Comparison of ENCODE assay signal across 8 cellular contexts in the genomic region with DNA sequence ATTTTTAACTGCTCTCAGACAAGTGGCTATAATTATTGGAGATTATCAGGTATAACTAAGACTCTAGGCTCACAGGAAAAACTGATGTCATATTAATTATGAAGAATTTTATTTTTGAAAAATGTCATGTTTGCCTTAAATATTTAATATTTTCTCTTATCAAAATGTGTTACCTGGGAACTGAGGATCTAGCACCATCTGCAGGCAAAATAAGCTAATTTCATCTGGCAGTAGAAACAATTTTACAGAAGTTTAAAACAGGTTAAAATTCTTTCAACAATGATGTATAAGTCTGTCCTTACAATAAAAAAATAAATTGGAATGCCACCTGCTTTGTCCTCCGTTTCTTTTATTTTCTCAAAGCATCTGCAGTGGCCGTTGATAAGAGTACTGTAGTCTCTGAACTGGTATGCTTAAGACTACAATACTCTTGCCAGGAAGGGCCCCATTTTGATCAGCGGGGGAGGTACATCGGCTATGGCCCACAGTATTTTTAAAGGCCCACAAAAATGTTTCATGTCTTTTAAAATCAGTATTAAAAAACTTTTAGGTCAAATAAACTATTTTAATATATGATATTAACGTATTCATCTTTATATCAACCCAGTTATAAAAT.
A peak's percentile ranks its signal among the peaks of the same experiment; 100 is the strongest.
DNase-seq lines count a peak whose midpoint lies in the region; ATAC-seq and TF ChIP-seq lines count a peak whose summit lies in the region.

No MANE protein-coding gene starts in this region.

- H3K36me3 Mint-ChIP-seq in GM23338 (ENCODE audit: low read depth) (peaks cover 13% of the 10 kb centered on the region), glutamatergic neuron (ENCODE audit: unreplicated experiment) (no peaks in the 10 kb centered on the region)
- H3K36me3 Mint-ChIP-seq in activated naive CD4-positive, alpha-beta T cell treated with anti-CD3 and anti-CD28 coated beads, Interleukin-2, amount 10 ng/mL, durations not matched to agents 7 days and 5 days, result no peaks in the 10 kb centered on the region

- no peaks in the 10 kb centered on the region for H4K20me1 ChIP-seq in GM23338 (replicated peaks; ENCODE audit: insufficient read depth)

- H3F3A ChIP-seq in GM23338 (replicated peaks; ENCODE audit: low read depth), result no peaks in the 10 kb centered on the region

- intact Hi-C loops in upper lobe of right lung (cut with DNase I), result no loop called here

- H3K27me3 ChIP-seq in GM23338 (ENCODE audit: insufficient read depth) (no peaks in the 10 kb centered on the region), upper lobe of right lung (no peaks in the 10 kb centered on the region)

- H3K27me3 Mint-ChIP-seq in GM23338 (ENCODE audit: insufficient read depth, low read depth, poor library complexity) (no peaks in the 10 kb centered on the region), glutamatergic neuron (ENCODE audit: unreplicated experiment) (no peaks in the 10 kb centered on the region)
- H3K27me3 Mint-ChIP-seq in activated naive CD4-positive, alpha-beta T cell treated with anti-CD3 and anti-CD28 coated beads, Interleukin-2, amount 10 ng/mL, durations not matched to agents 7 days and 5 days, result no peaks in the 10 kb centered on the region

- H3K79me2 ChIP-seq in GM23338 (replicated peaks; ENCODE audit: insufficient read depth), result no peaks in the 10 kb centered on the region

- CTCF ChIA-PET in activated naive CD4-positive, alpha-beta T cell treated with anti-CD3 and anti-CD28 coated beads, Interleukin-2, amount 10 ng/mL, durations not matched to agents 7 days and 5 days (lab: Charles Lee), result interaction anchor here (1.0 to 2.2 kb wide), 4 partner anchors 112 to 266 kb away, joined by 3 to 32 read pairs (median 4); a partner anchor contains a TSS

- DNase-seq in COLO829 (ENCODE audit: low spot score) (peak; percentile 30), GM23338 (ENCODE audit: low spot score) (peak; percentile 21), glutamatergic neuron (no peak), upper lobe of right lung (no peak), putamen (ENCODE audit: low spot score) (no peak)
- no peak for DNase-seq in activated naive CD4-positive, alpha-beta T cell treated with anti-CD3 and anti-CD28 coated beads, Interleukin-2, amount 10 ng/mL, durations not matched to agents 7 days and 5 days

- H2AFZ ChIP-seq in GM23338, result no peak overlapping the region

- H3K4me3 Mint-ChIP-seq in GM23338, result no peak overlapping the region
- no peak overlapping the region for H3K4me3 Mint-ChIP-seq in glutamatergic neuron (ENCODE audit: unreplicated experiment)
- H3K4me3 Mint-ChIP-seq in activated naive CD4-positive, alpha-beta T cell treated with anti-CD3 and anti-CD28 coated beads, Interleukin-2, amount 10 ng/mL, durations not matched to agents 7 days and 5 days, result no peak overlapping the region

- H3K36me3 ChIP-seq in GM23338 (ENCODE audit: insufficient read depth) (no peaks in the 10 kb centered on the region), upper lobe of right lung (no peaks in the 10 kb centered on the region)

- no peak overlapping the region for H3K27ac ChIP-seq in GM23338 (ENCODE audit: low read depth)
- H3K27ac ChIP-seq in VCaP, result no peak overlapping the region
- no peak overlapping the region for H3K27ac ChIP-seq in upper lobe of right lung

- no peaks in the 10 kb centered on the region for H3K9me2 ChIP-seq in GM23338 (ENCODE audit: insufficient read depth)

- no peak overlapping the region for H3K27ac Mint-ChIP-seq in GM23338
- no peak overlapping the region for H3K27ac Mint-ChIP-seq in glutamatergic neuron (ENCODE audit: unreplicated experiment)
- H3K27ac Mint-ChIP-seq in activated naive CD4-positive, alpha-beta T cell treated with anti-CD3 and anti-CD28 coated beads, Interleukin-2, amount 10 ng/mL, durations not matched to agents 7 days and 5 days, result no peak overlapping the region

- ATAC-seq in GM23338, result peak; percentile 61; the same call in 2 of the 3 replicates
- ATAC-seq in upper lobe of right lung, result no peak
- no peak for ATAC-seq in HG02884 (IDR thresholded peaks at IDR 0.05; ENCODE audit: unreplicated experiment)

- H3K4me1 ChIP-seq in GM23338 (ENCODE audit: insufficient read depth), result peaks cover 18% of the 10 kb centered on the region; the same call in 1 of the 2 replicates
- no peaks in the 10 kb centered on the region for H3K4me1 ChIP-seq in upper lobe of right lung

- no peak overlapping the region for H3K4me3 ChIP-seq in GM23338
- H3K4me3 ChIP-seq in upper lobe of right lung, result no peak overlapping the region

- H3K4me1 Mint-ChIP-seq in GM23338, result peaks cover 26% of the 10 kb centered on the region
- peaks cover 14% of the 10 kb centered on the region for H3K4me1 Mint-ChIP-seq in glutamatergic neuron (ENCODE audit: low read depth, unreplicated experiment)
- H3K4me1 Mint-ChIP-seq in activated naive CD4-positive, alpha-beta T cell treated with anti-CD3 and anti-CD28 coated beads, Interleukin-2, amount 10 ng/mL, durations not matched to agents 7 days and 5 days, result no peaks in the 10 kb centered on the region

- peak; percentile 51 to 90 for TF ChIP-seq CTCF in GM23338 (conservative IDR thresholded peaks at IDR 0.05; ENCODE audit: low read depth in 2 of 2)
- TF ChIP-seq CTCF in VCaP (conservative IDR thresholded peaks at IDR 0.05), result peak; percentile 87
- TF ChIP-seq CTCF in glutamatergic neuron (IDR thresholded peaks at IDR 0.05; ENCODE audit: partially characterized antibody, unreplicated experiment), result peak; percentile 53
- TF ChIP-seq CTCF in upper lobe of right lung (IDR thresholded peaks at IDR 0.05), result peak; percentile 75

- no peaks in the 10 kb centered on the region for H3K9me3 ChIP-seq in upper lobe of right lung

- no peaks in the 10 kb centered on the region for H3K9me3 Mint-ChIP-seq in GM23338
- H3K9me3 Mint-ChIP-seq in glutamatergic neuron (ENCODE audit: unreplicated experiment), result no peaks in the 10 kb centered on the region
- no peaks in the 10 kb centered on the region for H3K9me3 Mint-ChIP-seq in activated naive CD4-positive, alpha-beta T cell treated with anti-CD3 and anti-CD28 coated beads, Interleukin-2, amount 10 ng/mL, durations not matched to agents 7 days and 5 days

- H3K4me2 ChIP-seq in GM23338, result no peak overlapping the region

TF ChIP-seq in GM23338, 12 proteins besides CTCF, POLR2A, EP300 and RAD21:
- TF ChIP-seq, protein P1, sequence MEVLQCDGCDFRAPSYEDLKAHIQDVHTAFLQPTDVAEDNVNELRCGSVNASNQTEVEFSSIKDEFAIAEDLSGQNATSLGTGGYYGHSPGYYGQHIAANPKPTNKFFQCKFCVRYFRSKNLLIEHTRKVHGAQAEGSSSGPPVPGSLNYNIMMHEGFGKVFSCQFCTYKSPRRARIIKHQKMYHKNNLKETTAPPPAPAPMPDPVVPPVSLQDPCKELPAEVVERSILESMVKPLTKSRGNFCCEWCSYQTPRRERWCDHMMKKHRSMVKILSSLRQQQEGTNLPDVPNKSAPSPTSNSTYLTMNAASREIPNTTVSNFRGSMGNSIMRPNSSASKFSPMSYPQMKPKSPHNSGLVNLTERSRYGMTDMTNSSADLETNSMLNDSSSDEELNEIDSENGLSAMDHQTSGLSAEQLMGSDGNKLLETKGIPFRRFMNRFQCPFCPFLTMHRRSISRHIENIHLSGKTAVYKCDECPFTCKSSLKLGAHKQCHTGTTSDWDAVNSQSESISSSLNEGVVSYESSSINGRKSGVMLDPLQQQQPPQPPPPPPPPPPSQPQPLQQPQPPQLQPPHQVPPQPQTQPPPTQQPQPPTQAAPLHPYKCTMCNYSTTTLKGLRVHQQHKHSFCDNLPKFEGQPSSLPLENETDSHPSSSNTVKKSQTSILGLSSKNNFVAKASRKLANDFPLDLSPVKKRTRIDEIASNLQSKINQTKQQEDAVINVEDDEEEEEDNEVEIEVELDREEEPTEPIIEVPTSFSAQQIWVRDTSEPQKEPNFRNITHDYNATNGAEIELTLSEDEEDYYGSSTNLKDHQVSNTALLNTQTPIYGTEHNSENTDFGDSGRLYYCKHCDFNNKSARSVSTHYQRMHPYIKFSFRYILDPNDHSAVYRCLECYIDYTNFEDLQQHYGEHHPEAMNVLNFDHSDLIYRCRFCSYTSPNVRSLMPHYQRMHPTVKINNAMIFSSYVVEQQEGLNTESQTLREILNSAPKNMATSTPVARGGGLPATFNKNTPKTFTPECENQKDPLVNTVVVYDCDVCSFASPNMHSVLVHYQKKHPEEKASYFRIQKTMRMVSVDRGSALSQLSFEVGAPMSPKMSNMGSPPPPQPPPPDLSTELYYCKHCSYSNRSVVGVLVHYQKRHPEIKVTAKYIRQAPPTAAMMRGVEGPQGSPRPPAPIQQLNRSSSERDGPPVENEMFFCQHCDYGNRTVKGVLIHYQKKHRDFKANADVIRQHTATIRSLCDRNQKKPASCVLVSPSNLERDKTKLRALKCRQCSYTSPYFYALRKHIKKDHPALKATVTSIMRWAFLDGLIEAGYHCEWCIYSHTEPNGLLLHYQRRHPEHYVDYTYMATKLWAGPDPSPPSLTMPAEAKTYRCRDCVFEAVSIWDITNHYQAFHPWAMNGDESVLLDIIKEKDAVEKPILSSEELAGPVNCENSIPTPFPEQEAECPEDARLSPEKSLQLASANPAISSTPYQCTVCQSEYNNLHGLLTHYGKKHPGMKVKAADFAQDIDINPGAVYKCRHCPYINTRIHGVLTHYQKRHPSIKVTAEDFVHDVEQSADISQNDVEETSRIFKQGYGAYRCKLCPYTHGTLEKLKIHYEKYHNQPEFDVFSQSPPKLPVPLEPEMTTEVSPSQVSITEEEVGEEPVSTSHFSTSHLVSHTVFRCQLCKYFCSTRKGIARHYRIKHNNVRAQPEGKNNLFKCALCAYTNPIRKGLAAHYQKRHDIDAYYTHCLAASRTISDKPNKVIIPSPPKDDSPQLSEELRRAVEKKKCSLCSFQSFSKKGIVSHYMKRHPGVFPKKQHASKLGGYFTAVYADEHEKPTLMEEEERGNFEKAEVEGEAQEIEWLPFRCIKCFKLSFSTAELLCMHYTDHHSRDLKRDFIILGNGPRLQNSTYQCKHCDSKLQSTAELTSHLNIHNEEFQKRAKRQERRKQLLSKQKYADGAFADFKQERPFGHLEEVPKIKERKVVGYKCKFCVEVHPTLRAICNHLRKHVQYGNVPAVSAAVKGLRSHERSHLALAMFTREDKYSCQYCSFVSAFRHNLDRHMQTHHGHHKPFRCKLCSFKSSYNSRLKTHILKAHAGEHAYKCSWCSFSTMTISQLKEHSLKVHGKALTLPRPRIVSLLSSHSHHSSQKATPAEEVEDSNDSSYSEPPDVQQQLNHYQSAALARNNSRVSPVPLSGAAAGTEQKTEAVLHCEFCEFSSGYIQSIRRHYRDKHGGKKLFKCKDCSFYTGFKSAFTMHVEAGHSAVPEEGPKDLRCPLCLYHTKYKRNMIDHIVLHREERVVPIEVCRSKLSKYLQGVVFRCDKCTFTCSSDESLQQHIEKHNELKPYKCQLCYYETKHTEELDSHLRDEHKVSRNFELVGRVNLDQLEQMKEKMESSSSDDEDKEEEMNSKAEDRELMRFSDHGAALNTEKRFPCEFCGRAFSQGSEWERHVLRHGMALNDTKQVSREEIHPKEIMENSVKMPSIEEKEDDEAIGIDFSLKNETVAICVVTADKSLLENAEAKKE (CRISPR knock-in tag; IDR thresholded peaks at IDR 0.05), result no peak
- TF ChIP-seq JUNB (IDR thresholded peaks at IDR 0.05; ENCODE audit: unreplicated experiment), result no peak
TF ChIP-seq in GM23338: peak in this region for 0.

Comparison
In these comparisons a context has a peak if more than half of its experiments do, and no peak if none do; other contexts are left out.
1. DNase-seq: peak in COLO829 (single experiment) and GM23338 (single experiment); none in glutamatergic neuron (single experiment), upper lobe of right lung (single experiment), putamen (single experiment) and activated naive CD4-positive, alpha-beta T cell treated with anti-CD3 and anti-CD28 coated beads, Interleukin-2, amount 10 ng/mL, durations not matched to agents 7 days and 5 days (single experiment).
2. Peak in every context shown above with its lines, with median percentiles within 50 percentile points of each other: CTCF ChIP-seq.